In the genomic region with DNA sequence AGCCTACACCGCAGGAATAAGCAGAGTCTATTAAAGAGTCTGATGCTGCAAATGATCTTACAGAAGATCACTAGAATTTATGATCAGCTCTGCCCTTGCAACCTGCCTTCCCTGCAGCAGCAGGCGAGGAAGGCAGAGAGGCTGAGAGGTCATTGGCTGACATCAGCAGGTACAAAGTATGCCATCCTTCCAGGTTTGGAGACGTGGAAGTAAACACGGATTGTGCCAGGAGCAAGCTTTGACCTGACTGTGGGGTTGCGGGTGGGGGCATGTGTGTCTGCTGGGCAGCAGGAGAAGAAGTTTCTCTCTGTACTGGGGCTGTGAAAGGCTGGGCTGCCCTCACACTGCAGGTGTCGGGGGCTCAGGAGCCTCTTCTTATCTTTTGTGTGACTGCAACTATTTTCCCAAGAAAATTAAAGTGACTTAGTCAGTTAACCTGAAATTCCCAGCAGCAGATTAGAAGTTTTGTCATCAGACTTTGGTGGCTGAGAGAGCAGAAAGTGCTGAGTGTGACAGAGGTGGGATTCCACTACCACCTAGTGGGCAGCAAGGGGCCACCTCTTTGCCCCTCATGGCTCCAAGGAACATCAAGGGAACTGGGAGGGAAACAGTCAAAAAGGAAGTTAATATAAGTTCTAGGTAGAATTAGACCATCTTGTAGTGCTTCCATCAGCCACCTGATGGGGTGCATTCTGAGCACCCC, we compare ENCODE assay signal across 8 cellular contexts.
DNase-seq lines count a peak whose midpoint lies in the region; TF ChIP-seq lines count a peak whose summit lies in the region.
"Had no signal": no experiment of that assay in that cellular context is flagged by ENCODE, and none has a peak within 500 bp of the region (broad histone marks: within the 10 kb centered on the region; RNA-seq: fewer than 3 reads in every experiment).

No MANE protein-coding gene starts in this region.

- H3K27ac ChIP-seq in WERI-Rb-1, result no peak overlapping the region
- H3K27ac ChIP-seq in esophagus muscularis mucosa (replicated peaks in 1 of 4), result no peak overlapping the region

- intact Hi-C loops in esophagus muscularis mucosa (cut with DNase I), result no loop called here

- peak; percentile 25 for DNase-seq in ELR (ENCODE audit: low read depth)
- peak; percentile 14 for DNase-seq in HFFc6
- DNase-seq in WERI-Rb-1, result peak; percentile 49
- peak; percentile 10 to 11 for DNase-seq in lung microvascular endothelial cell (ENCODE audit: low read depth in 2 of 2)
- DNase-seq in esophagus muscularis mucosa (ENCODE audit: extremely low spot score), result no peak
- DNase-seq in NCI-H1694 treated with DMSO at 0.1 percent for 48 hours (lab: John Stamatoyannopoulos, UW), result no peak
- DNase-seq in stimulated activated naive CD4-positive, alpha-beta T cell (lab: John Stamatoyannopoulos, UW), result no peak
- DNase-seq: OCI-M1 had no signal

- no peaks in the 10 kb centered on the region for H3K9me3 Mint-ChIP-seq in HFFc6

- no peak overlapping the region for H3K4me3 Mint-ChIP-seq in HFFc6

- H3K27me3 Mint-ChIP-seq in HFFc6 (ENCODE audit: insufficient read depth), result peaks cover 1% of the 10 kb centered on the region; the same call in 1 of the 2 replicates

- peak overlapping the region; percentile 50 for H3K27ac Mint-ChIP-seq in HFFc6

- H3K9me3 ChIP-seq in WERI-Rb-1 (ENCODE audit: severe bottlenecking), result no peaks in the 10 kb centered on the region
- H3K9me3 ChIP-seq in esophagus muscularis mucosa, result no peaks in the 10 kb centered on the region

- TF ChIP-seq CTCF in HFFc6 (IDR thresholded peaks at IDR 0.05) (peak; percentile 73), WERI-Rb-1 (IDR thresholded peaks at IDR 0.05; ENCODE audit: low read depth, low read length) (peak; percentile 68), esophagus muscularis mucosa (IDR thresholded peaks at IDR 0.05) (peak in 1 of 3 experiments; percentile 16)

- peaks cover 60% of the 10 kb centered on the region for H3K4me1 Mint-ChIP-seq in HFFc6 (ENCODE audit: low read depth)

- H3K27me3 ChIP-seq in WERI-Rb-1 (ENCODE audit: insufficient read depth, low read depth, severe bottlenecking) (no peaks in the 10 kb centered on the region), esophagus muscularis mucosa (peaks cover 0 to 10% (median 0%) of the 10 kb centered on the region in 4 donors)

- H3K36me3 ChIP-seq in WERI-Rb-1, result no peaks in the 10 kb centered on the region
- H3K36me3 ChIP-seq in esophagus muscularis mucosa, result no peaks in the 10 kb centered on the region

- no peaks in the 10 kb centered on the region for H3K4me1 ChIP-seq in esophagus muscularis mucosa

- TF ChIP-seq POLR2A in esophagus muscularis mucosa (IDR thresholded peaks at IDR 0.05; ENCODE audit: low read depth), result no peak

- H3K36me3 Mint-ChIP-seq in HFFc6 (ENCODE audit: low read depth), result no peaks in the 10 kb centered on the region

- 74% methylated on average over 5 of the region's 6 CpGs for WGBS in esophagus muscularis mucosa

- no peak for TF ChIP-seq EP300 in esophagus muscularis mucosa (IDR thresholded peaks at IDR 0.05)

- H3K4me3 ChIP-seq in WERI-Rb-1 (ENCODE audit: low read depth, low read length) (no peak overlapping the region), esophagus muscularis mucosa (no peak overlapping the region)

Comparison
In these comparisons a context has a peak if more than half of its experiments do, and no peak if none do; other contexts are left out.
1. DNase-seq: peak in ELR (single experiment), HFFc6 (single experiment), WERI-Rb-1 (single experiment) and lung microvascular endothelial cell (2 of 2); none in esophagus muscularis mucosa (single experiment), NCI-H1694 treated with DMSO at 0.1 percent for 48 hours (single experiment) and stimulated activated naive CD4-positive, alpha-beta T cell (0 of 6).